18 cellular contexts compared by ENCODE assay signal in the genomic region with DNA sequence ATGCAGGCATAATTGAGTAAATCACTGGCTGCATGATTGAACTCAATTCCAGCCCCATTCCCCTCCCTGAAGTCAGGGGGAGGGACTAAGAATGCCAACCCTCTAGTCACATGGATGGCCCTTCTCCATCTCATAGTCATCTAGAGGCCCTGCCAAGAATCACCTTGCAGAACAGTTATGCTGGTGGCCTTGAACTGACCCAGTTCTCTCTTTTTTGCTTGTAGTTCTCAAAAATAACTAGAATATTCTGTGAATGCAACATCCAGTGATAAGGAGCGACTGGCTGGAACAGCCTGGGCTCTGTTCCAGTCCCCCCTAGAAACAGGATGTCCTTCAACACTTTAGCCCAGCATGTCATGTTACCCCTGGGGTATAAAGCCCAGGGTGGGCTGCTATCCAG. TPM values are rescaled to one million over a fixed set of nuclear protein-coding genes. Genes with fewer than 3 reads are reported as not detected.
DNase-seq lines count a peak whose midpoint lies in the region; ATAC-seq and TF ChIP-seq lines count a peak whose summit lies in the region.
"Had no signal": no experiment of that assay in that cellular context is flagged by ENCODE, and none has a peak within 500 bp of the region (broad histone marks: within the 10 kb centered on the region; RNA-seq: fewer than 3 reads in every experiment).

No MANE protein-coding gene starts in this region.

- peak; percentile 38 to 76 for DNase-seq in cardiac fibroblast (ENCODE audit: low read depth in 2 of 2)
- DNase-seq in right atrium auricular region (ENCODE audit: low spot score): no peak
- no peak for DNase-seq in lower leg skin (ENCODE audit: low spot score in 2 of 2)
- DNase-seq in activated naive CD8-positive, alpha-beta T cell treated with anti-CD3 and anti-CD28 coated beads, Interleukin-2, amount 50 U/mL, for 24 hours: no peak
- no peak for DNase-seq in activated CD4-positive, alpha-beta T cell treated with anti-CD3 and anti-CD28 coated beads for 36 hours
- DNase-seq: activated gamma-delta T cell; aorta; CD8-positive, alpha-beta memory T cell; cortex of kidney; NCI-H1092 treated with DMSO at 0.1 percent for 48 hours; NCI-H774 had no signal

- TF ChIP-seq CTCF in cardiac fibroblast (IDR thresholded peaks at IDR 0.05; ENCODE audit: low read depth, low read length): no peak
- no peak for TF ChIP-seq CTCF in right atrium auricular region (IDR thresholded peaks at IDR 0.05)
- no peak for TF ChIP-seq CTCF in parathyroid adenoma (IDR thresholded peaks at IDR 0.05)
- no peak for TF ChIP-seq CTCF in lower leg skin (IDR thresholded peaks at IDR 0.05)

- peaks cover 6% of the 10 kb centered on the region for H3K4me1 Mint-ChIP-seq in activated naive CD8-positive, alpha-beta T cell treated with anti-CD3 and anti-CD28 coated beads, Interleukin-2, amount 50 U/mL, for 24 hours
- H3K4me1 Mint-ChIP-seq in activated CD4-positive, alpha-beta T cell treated with anti-CD3 and anti-CD28 coated beads for 36 hours: peaks cover 2% of the 10 kb centered on the region
- H3K4me1 Mint-ChIP-seq: CD8-positive, alpha-beta memory T cell; stimulated activated memory B cell treated with anti-CD40 and anti-IgM and Interleukin-4, amounts not matched to agents 10 μg/mL and 1 μg/mL and 100 μg/mL, for 72 hours had no signal

- intact Hi-C loops in lower leg skin (cut with DNase I; ENCODE audit: low total_unique reads): no loop called here
- intact Hi-C loops in activated CD4-positive, alpha-beta T cell treated with anti-CD3 and anti-CD28 coated beads for 36 hours (cut with DNase I, micrococcal nuclease): no loop called here

- POLR2A ChIA-PET in activated CD4-positive, alpha-beta T cell treated with anti-CD3 and anti-CD28 coated beads for 36 hours (lab: Charles Lee): no interaction called here

- no peaks in the 10 kb centered on the region for H3K27me3 Mint-ChIP-seq in activated naive CD8-positive, alpha-beta T cell treated with anti-CD3 and anti-CD28 coated beads, Interleukin-2, amount 50 U/mL, for 24 hours
- no peaks in the 10 kb centered on the region for H3K27me3 Mint-ChIP-seq in activated CD4-positive, alpha-beta T cell treated with anti-CD3 and anti-CD28 coated beads for 36 hours

- WGBS in lower leg skin, 2 donors: 83 to 88% methylated on average over 1 of the region's 1 CpG

- H3K4me2 ChIP-seq in BLaER1 treated with 17β-estradiol and CSF1 and Interleukin-3, amounts not matched to agents 10 nM and 100 nM: peak overlapping the region in 7 of 11 experiments; percentile 55 to 98 (median 90); a peak in 13 of 22 replicates
- H3K4me2 ChIP-seq in parathyroid adenoma (ENCODE audit: low read length): no peak overlapping the region
- H3K4me2 ChIP-seq: KMS-11, smooth muscle cell had no signal

- ATAC-seq in activated naive CD8-positive, alpha-beta T cell treated with anti-CD3 and anti-CD28 coated beads, Interleukin-2, amount 50 U/mL, for 24 hours: no peak
- ATAC-seq in activated CD4-positive, alpha-beta T cell treated with anti-CD3 and anti-CD28 coated beads for 36 hours: no peak
- no peak for ATAC-seq in GM19035 (IDR thresholded peaks at IDR 0.05; ENCODE audit: unreplicated experiment)
- ATAC-seq: HCT116 had no signal

- no peak overlapping the region for H3K27ac Mint-ChIP-seq in activated naive CD8-positive, alpha-beta T cell treated with anti-CD3 and anti-CD28 coated beads, Interleukin-2, amount 50 U/mL, for 24 hours
- no peak overlapping the region for H3K27ac Mint-ChIP-seq in activated CD4-positive, alpha-beta T cell treated with anti-CD3 and anti-CD28 coated beads for 36 hours
- H3K27ac Mint-ChIP-seq: CD8-positive, alpha-beta memory T cell; stimulated activated memory B cell treated with anti-CD40 and anti-IgM and Interleukin-4, amounts not matched to agents 10 μg/mL and 1 μg/mL and 100 μg/mL, for 72 hours had no signal

- no peak for TF ChIP-seq POLR2A in lower leg skin (IDR thresholded peaks at IDR 0.05)

- CTCF ChIA-PET in activated CD4-positive, alpha-beta T cell treated with anti-CD3 and anti-CD28 coated beads for 36 hours (lab: Charles Lee): no interaction called here

- no peaks in the 10 kb centered on the region for H3K9me3 Mint-ChIP-seq in activated naive CD8-positive, alpha-beta T cell treated with anti-CD3 and anti-CD28 coated beads, Interleukin-2, amount 50 U/mL, for 24 hours
- no peaks in the 10 kb centered on the region for H3K9me3 Mint-ChIP-seq in activated CD4-positive, alpha-beta T cell treated with anti-CD3 and anti-CD28 coated beads for 36 hours (ENCODE audit: low read depth)
- H3K9me3 Mint-ChIP-seq: CD8-positive, alpha-beta memory T cell; stimulated activated memory B cell treated with anti-CD40 and anti-IgM and Interleukin-4, amounts not matched to agents 10 μg/mL and 1 μg/mL and 100 μg/mL, for 72 hours had no signal

- peaks cover 0 to 31% (median 0%) of the 10 kb centered on the region in 11 experiments; a peak in 5 of 22 replicates for H3K36me3 ChIP-seq in BLaER1 treated with 17β-estradiol and CSF1 and Interleukin-3, amounts not matched to agents 10 nM and 100 nM
- H3K36me3 ChIP-seq in right atrium auricular region: no peaks in the 10 kb centered on the region
- no peaks in the 10 kb centered on the region for H3K36me3 ChIP-seq in parathyroid adenoma (ENCODE audit: control insufficient read depth, insufficient read depth, low read length)

- peak overlapping the region in 8 of 11 experiments; percentile 44 to 99 (median 89); a peak in 15 of 22 replicates for H3K27ac ChIP-seq in BLaER1 treated with 17β-estradiol and CSF1 and Interleukin-3, amounts not matched to agents 10 nM and 100 nM
- peak overlapping the region; percentile 31 to 37 for H3K27ac ChIP-seq in right atrium auricular region
- peak overlapping the region; percentile 11 for H3K27ac ChIP-seq in parathyroid adenoma
- H3K27ac ChIP-seq: KMS-11 had no signal

- no peaks in the 10 kb centered on the region for H3K79me2 ChIP-seq in parathyroid adenoma

- H4K20me1 ChIP-seq in BLaER1 treated with 17β-estradiol and CSF1 and Interleukin-3, amounts not matched to agents 10 nM and 100 nM: no peaks in the 10 kb centered on the region

- H3K27me3 ChIP-seq in BLaER1 treated with 17β-estradiol and CSF1 and Interleukin-3, amounts not matched to agents 10 nM and 100 nM: no peaks in the 10 kb centered on the region
- H3K27me3 ChIP-seq in right atrium auricular region (no peaks in the 10 kb centered on the region), parathyroid adenoma (ENCODE audit: control insufficient read depth, insufficient read depth, low read length) (no peaks in the 10 kb centered on the region)

- no peak overlapping the region for H3K4me3 Mint-ChIP-seq in activated naive CD8-positive, alpha-beta T cell treated with anti-CD3 and anti-CD28 coated beads, Interleukin-2, amount 50 U/mL, for 24 hours
- no peak overlapping the region for H3K4me3 Mint-ChIP-seq in activated CD4-positive, alpha-beta T cell treated with anti-CD3 and anti-CD28 coated beads for 36 hours
- H3K4me3 Mint-ChIP-seq: CD8-positive, alpha-beta memory T cell; stimulated activated memory B cell treated with anti-CD40 and anti-IgM and Interleukin-4, amounts not matched to agents 10 μg/mL and 1 μg/mL and 100 μg/mL, for 72 hours had no signal

- H3K4me1 ChIP-seq in BLaER1 treated with 17β-estradiol and CSF1 and Interleukin-3, amounts not matched to agents 10 nM and 100 nM: peaks cover 0 to 94% (median 38%) of the 10 kb centered on the region in 10 experiments; a peak in 15 of 20 replicates
- H3K4me1 ChIP-seq in right atrium auricular region (peaks cover 0 to 24% of the 10 kb centered on the region in 2 donors), parathyroid adenoma (peaks cover 5% of the 10 kb centered on the region)

- peaks cover 0 to 23% (median 0%) of the 10 kb centered on the region in 11 experiments; a peak in 6 of 22 replicates for H3K9me3 ChIP-seq in BLaER1 treated with 17β-estradiol and CSF1 and Interleukin-3, amounts not matched to agents 10 nM and 100 nM (replicated peaks in 1 of 11)
- H3K9me3 ChIP-seq in right atrium auricular region (no peaks in the 10 kb centered on the region), parathyroid adenoma (ENCODE audit: control insufficient read depth, low read length) (no peaks in the 10 kb centered on the region)

- H2AFZ ChIP-seq in parathyroid adenoma: peak overlapping the region; percentile 38

- H3K4me3 ChIP-seq in BLaER1 treated with 17β-estradiol and CSF1 and Interleukin-3, amounts not matched to agents 10 nM and 100 nM: peak overlapping the region in 4 of 10 experiments; percentile 21 to 69 (median 58); a peak in 6 of 20 replicates
- H3K4me3 ChIP-seq in cardiac fibroblast (replicated peaks in 1 of 2; ENCODE audit: low read depth in 2 of 2, low read length in 2 of 2) (no peak overlapping the region), right atrium auricular region (no peak overlapping the region), parathyroid adenoma (ENCODE audit: low read depth, low read length) (no peak overlapping the region), lower leg skin (ENCODE audit: low read depth, poor library complexity, severe bottlenecking) (no peak overlapping the region)
- H3K4me3 ChIP-seq: smooth muscle cell had no signal

- H3K9ac ChIP-seq in BLaER1 treated with 17β-estradiol and CSF1 and Interleukin-3, amounts not matched to agents 10 nM and 100 nM: peak overlapping the region in 5 of 11 experiments; percentile 73 to 96 (median 78); a peak in 10 of 22 replicates
- H3K9ac ChIP-seq in parathyroid adenoma: no peak overlapping the region
- H3K9ac ChIP-seq: KMS-11 had no signal

- H3K36me3 Mint-ChIP-seq in activated naive CD8-positive, alpha-beta T cell treated with anti-CD3 and anti-CD28 coated beads, Interleukin-2, amount 50 U/mL, for 24 hours (ENCODE audit: low read depth): no peaks in the 10 kb centered on the region
- no peaks in the 10 kb centered on the region for H3K36me3 Mint-ChIP-seq in activated CD4-positive, alpha-beta T cell treated with anti-CD3 and anti-CD28 coated beads for 36 hours (ENCODE audit: low read depth)
- H3K36me3 Mint-ChIP-seq: CD8-positive, alpha-beta memory T cell; stimulated activated memory B cell treated with anti-CD40 and anti-IgM and Interleukin-4, amounts not matched to agents 10 μg/mL and 1 μg/mL and 100 μg/mL, for 72 hours had no signal

RNA-seq across cellular contexts. Expression of a gene that starts 31.7 kb away (rescaled TPM):
- total RNA-seq in right atrium auricular region: 10 to 100 TPM; 47.4 to 63.9 TPM
- 10 to 100 TPM; 59.7 to 86.4 (median 68.2) TPM for total RNA-seq in lower leg skin
- total RNA-seq in activated CD4-positive, alpha-beta T cell treated with anti-CD3 and anti-CD28 coated beads for 36 hours: 10 to 100 TPM; 61.8 to 65.4 TPM

RNA-seq across cellular contexts. Expression of a gene that starts 32.0 kb away (rescaled TPM):
- total RNA-seq in right atrium auricular region (1 to 10 TPM; 7.4 to 8.3 TPM), lower leg skin (10 to 100 TPM; 14.0 to 23.7 (median 19.2) TPM)
- 10 to 100 TPM; 12.8 to 19.0 TPM for total RNA-seq in activated CD4-positive, alpha-beta T cell treated with anti-CD3 and anti-CD28 coated beads for 36 hours

RNA-seq across cellular contexts. Expression of a gene that starts 36.6 kb away (rescaled TPM):
- 10 to 100 TPM; 25.0 to 74.1 TPM for total RNA-seq in right atrium auricular region
- 10 to 100 TPM; 14.9 to 22.1 (median 19.1) TPM for total RNA-seq in lower leg skin
- under 1 TPM; 0.26 to 0.43 TPM for total RNA-seq in activated CD4-positive, alpha-beta T cell treated with anti-CD3 and anti-CD28 coated beads for 36 hours

RNA-seq across cellular contexts. Expression of a gene that starts 39.1 kb away (rescaled TPM):
- total RNA-seq in right atrium auricular region (10 to 100 TPM; 24.6 to 27.9 TPM), lower leg skin (10 to 100 TPM; 11.4 to 23.9 (median 14.6) TPM)
- 10 to 100 TPM; 33.2 to 47.3 TPM for total RNA-seq in activated CD4-positive, alpha-beta T cell treated with anti-CD3 and anti-CD28 coated beads for 36 hours

RNA-seq across cellular contexts. Expression of a gene that starts 42.9 kb away (rescaled TPM):
- total RNA-seq in right atrium auricular region (10 to 100 TPM; 10.6 to 26.0 TPM), lower leg skin (10 to 100 TPM; 60.3 to 99.8 (median 67.3) TPM)
- total RNA-seq in activated CD4-positive, alpha-beta T cell treated with anti-CD3 and anti-CD28 coated beads for 36 hours: 10 to 100 TPM; 36.5 to 36.6 TPM

Comparison
In these comparisons a context has a peak if more than half of its experiments do, and no peak if none do; other contexts are left out.
1. H3K27ac ChIP-seq: peak in every context shown above with its lines; median percentile 89 in BLaER1 treated with 17β-estradiol and CSF1 and Interleukin-3, amounts not matched to agents 10 nM and 100 nM; 34 in right atrium auricular region; 11 in parathyroid adenoma.
2. DNase-seq: peak in cardiac fibroblast (2 of 2); none in right atrium auricular region (single experiment), lower leg skin (0 of 2), activated naive CD8-positive, alpha-beta T cell treated with anti-CD3 and anti-CD28 coated beads, Interleukin-2, amount 50 U/mL, for 24 hours (single experiment) and activated CD4-positive, alpha-beta T cell treated with anti-CD3 and anti-CD28 coated beads for 36 hours (single experiment).
3. RNA of a gene that starts 36.6 kb away (total RNA-seq): 25.0 to 74.1 TPM in right atrium auricular region and 14.9 to 22.1 TPM in lower leg skin; 0.26 to 0.43 TPM in activated CD4-positive, alpha-beta T cell treated with anti-CD3 and anti-CD28 coated beads for 36 hours; every median in the first group is over 10 times any median in the second.